1 cellular context compared by ENCODE assay signal in the genomic region with DNA sequence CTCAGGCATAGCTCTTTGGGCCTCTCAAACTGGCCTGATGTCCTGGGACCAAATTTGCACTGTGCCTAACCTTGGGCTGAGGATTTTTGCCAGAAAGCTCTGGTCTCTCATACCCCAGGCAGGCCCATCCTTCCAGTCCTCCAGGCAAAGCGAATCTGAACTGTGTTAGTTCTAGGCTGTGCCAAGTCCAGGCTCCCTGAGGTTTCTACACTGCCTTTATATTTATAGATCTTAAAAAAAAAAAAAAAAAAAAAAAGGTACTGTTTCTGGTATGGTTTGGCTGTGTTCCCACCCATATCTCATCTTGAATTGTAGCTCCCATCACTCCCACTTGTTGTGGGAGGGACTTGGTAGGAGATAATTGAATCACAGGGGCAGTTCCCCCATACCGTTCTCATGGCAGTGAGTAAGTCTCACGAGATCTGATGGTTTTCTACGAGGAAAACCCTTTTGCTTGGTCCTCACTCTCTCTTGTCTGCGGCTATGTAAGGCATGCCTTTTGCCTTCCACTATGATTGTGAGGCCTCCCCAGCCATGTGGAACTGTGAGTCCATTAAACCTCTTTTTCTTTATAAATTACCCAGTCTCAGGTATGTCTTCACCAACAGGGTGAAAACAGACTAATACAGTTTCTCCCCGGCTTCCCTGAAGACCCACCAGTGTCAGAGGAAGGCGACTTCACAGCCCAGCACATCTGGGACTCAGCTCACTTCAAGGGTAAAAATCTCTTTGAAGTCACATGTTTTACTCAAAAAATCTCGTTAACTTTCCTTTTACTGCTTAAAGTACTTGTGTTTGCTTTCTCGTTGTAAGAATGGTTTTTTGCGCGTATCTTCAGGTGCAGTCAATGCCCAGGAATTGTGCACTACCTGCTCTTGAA.
TF ChIP-seq lines count a peak whose summit lies in the region.

No MANE protein-coding gene starts in this region.

TF ChIP-seq in K562, 482 proteins besides CTCF, POLR2A, EP300 and RAD21:
- no peak for TF ChIP-seq ASH1L (IDR thresholded peaks at IDR 0.05; ENCODE audit: borderline replicate concordance, low read depth, partially characterized antibody)
- TF ChIP-seq ZNF512 (tag; IDR thresholded peaks at IDR 0.05) = no peak
- TF ChIP-seq POLR2H (tag; IDR thresholded peaks at IDR 0.05; ENCODE audit: low read depth) = no peak
- TF ChIP-seq FIP1L1 (IDR thresholded peaks at IDR 0.05; ENCODE audit: low read depth, low read length, poor library complexity, severe bottlenecking) = no peak
- no peak for TF ChIP-seq C11orf30 (IDR thresholded peaks at IDR 0.05; ENCODE audit: low read depth)
- TF ChIP-seq CHD2 (IDR thresholded peaks at IDR 0.05; ENCODE audit: low read depth, low read length) = peak; percentile 80
- TF ChIP-seq FOXA3 (CRISPR knock-in tag; conservative IDR thresholded peaks at IDR 0.05 in 1 of 2, IDR thresholded peaks at IDR 0.05 in 1 of 2) = no peak
- TF ChIP-seq ZNF77 (CRISPR knock-in tag; IDR thresholded peaks at IDR 0.05) = no peak
- no peak for TF ChIP-seq CHD4 (IDR thresholded peaks at IDR 0.05; ENCODE audit: insufficient read depth, insufficient replicate concordance, low read depth, low read length, poor library complexity, severe bottlenecking)
- no peak for TF ChIP-seq MEF2D (tag; conservative IDR thresholded peaks at IDR 0.05; ENCODE audit: low read depth)
- TF ChIP-seq RBM34 (IDR thresholded peaks at IDR 0.05; ENCODE audit: borderline replicate concordance, insufficient read depth, low read length) = no peak
- no peak for TF ChIP-seq XRCC4 (IDR thresholded peaks at IDR 0.05; ENCODE audit: extremely low read depth, insufficient read depth, insufficient read length)
- no peak for TF ChIP-seq PTRF (tag; IDR thresholded peaks at IDR 0.05)
- peak; percentile 63; the same call in 1 of the 2 replicates for TF ChIP-seq RNF2 (IDR thresholded peaks at IDR 0.05)
- 0 out of 2 replicates have a peak, but pooled peaks have one; percentile 21 for TF ChIP-seq NFIC (IDR thresholded peaks at IDR 0.05)
- no peak for TF ChIP-seq E2F8 (IDR thresholded peaks at IDR 0.05; ENCODE audit: low read depth, partially characterized antibody)
- no peak for TF ChIP-seq ZNF224 (CRISPR knock-in tag; IDR thresholded peaks at IDR 0.05)
- TF ChIP-seq ZNF311 (CRISPR knock-in tag; IDR thresholded peaks at IDR 0.05) = no peak
